ENCODE assay signal across 31 cellular contexts in genomic region chr7:36423633-36424032, GRCh38.
"Had no signal": no experiment of that assay in that cellular context is flagged by ENCODE, and none has a peak within 500 bp of the region (broad histone marks: within the 10 kb centered on the region; RNA-seq: fewer than 3 reads in every experiment).

No MANE protein-coding gene starts in this region.

- H3K27ac ChIP-seq: left lung, lower lobe of right lung, neural progenitor cell, neutrophil, pancreas, prostate gland, skin epidermis, suprapubic skin, thoracic aorta, tibial artery, upper lobe of right lung had no signal

- H3K4me3 ChIP-seq: left lung, lower lobe of right lung, neural progenitor cell, pancreas, prostate gland, skin epidermis, suprapubic skin, thoracic aorta, tibial artery, upper lobe of right lung had no signal

- H3K4me2 ChIP-seq: neural progenitor cell had no signal

- ATAC-seq: left colon; left lung; lower lobe of right lung; natural killer cell; pancreas; right cardiac atrium; sciatic nerve; stimulated activated effector memory CD8-positive, alpha-beta T cell treated with anti-CD3 and anti-CD28 coated beads, Interleukin-12 subunit alpha, Interleukin-12 subunit beta, amount 100 ng/mL, for 72 hours; upper lobe of right lung had no signal

- DNase-seq: hypothalamus; immature natural killer cell; kidney; left colon; left lung; lower lobe of right lung; mesendoderm; naive B cell; natural killer cell; nephron progenitor cell; occipital lobe; pancreas; posterior cingulate gyrus; retina; right cardiac atrium; stimulated activated CD4-positive, alpha-beta T cell treated with anti-CD3 and anti-CD28 coated beads, Interleukin-12 subunit alpha, Interleukin-12 subunit beta, amount 100 ng/mL, for 4 hours; stimulated activated CD4-positive, alpha-beta T cell treated with anti-CD3 and anti-CD28 coated beads, Interleukin-15, amount 100 ng/mL, for 24 hours; stimulated activated CD4-positive, alpha-beta T cell treated with anti-CD3 and anti-CD28 coated beads, Interleukin-4, amount 100 ng/mL, for 24 hours; stimulated activated naive CD4-positive, alpha-beta T cell; tibial artery; trophoblast cell; upper lobe of right lung had no signal

- H3K4me1 ChIP-seq: left lung, lower lobe of right lung, pancreas, prostate gland, suprapubic skin, tibial artery, upper lobe of right lung had no signal

- H3K36me3 ChIP-seq: lower lobe of right lung, pancreas, prostate gland, suprapubic skin, thoracic aorta, tibial artery, upper lobe of right lung had no signal

- H3K27me3 ChIP-seq: left lung, neural progenitor cell, neutrophil, pancreas, suprapubic skin, tibial artery, upper lobe of right lung had no signal

- FAIRE-seq: kidney, pancreas, urothelium cell line had no signal

- H2AFZ ChIP-seq: neural progenitor cell had no signal

- H3K9me3 ChIP-seq: left lung, lower lobe of right lung, neutrophil, prostate gland, suprapubic skin, thoracic aorta, tibial artery, upper lobe of right lung had no signal

- H3K9ac ChIP-seq: neural progenitor cell had no signal
